7 cellular contexts compared by ENCODE assay signal in the genomic region with DNA sequence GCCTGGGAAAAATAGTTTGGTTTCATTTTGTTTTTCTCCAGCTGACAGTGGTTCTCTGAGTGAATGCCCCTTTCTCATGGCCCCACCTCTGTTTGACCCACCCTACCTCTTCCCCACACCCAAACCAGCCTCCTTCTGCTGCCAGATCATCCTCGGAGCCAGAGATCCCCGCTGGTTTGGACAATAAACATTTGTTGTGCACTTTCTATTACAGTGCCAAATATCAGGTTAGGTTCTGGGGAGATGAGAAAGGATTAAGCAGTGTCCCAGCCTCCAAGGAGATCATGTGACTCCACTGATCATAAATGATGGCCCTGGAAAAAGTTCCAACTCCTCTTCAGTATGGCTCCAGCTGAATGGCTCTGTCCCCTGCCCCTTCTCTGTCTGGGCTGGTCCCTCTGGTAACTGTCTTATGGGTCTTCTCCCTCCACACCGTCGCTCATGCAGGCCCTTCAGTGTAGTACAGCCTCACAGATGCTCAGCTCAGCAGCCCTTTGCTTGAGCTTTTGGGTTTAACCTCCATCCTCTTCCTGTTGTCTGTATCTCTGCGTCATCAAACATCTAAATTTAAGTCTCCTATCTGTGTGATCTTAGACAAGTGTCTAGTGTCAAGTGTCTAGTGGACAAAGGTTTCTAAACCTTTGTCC. TPM values are rescaled to one million over a fixed set of nuclear protein-coding genes. Genes with fewer than 3 reads are reported as not detected.
DNase-seq lines count a peak whose midpoint lies in the region; ATAC-seq and TF ChIP-seq lines count a peak whose summit lies in the region.

No MANE protein-coding gene starts in this region.

- H3K36me3 Mint-ChIP-seq in IgD-negative memory B cell (peaks cover 3% of the 10 kb centered on the region), H9 (ENCODE audit: insufficient read depth in 1 of 3, low read depth in 3 of 3) (0 out of 7 replicates have a peak, but pooled peaks cover 0 to 4% (median 0%) of the 10 kb centered on the region in 3 experiments)

- TF ChIP-seq POLR2A in suprapubic skin (IDR thresholded peaks at IDR 0.05) = no peak

- no peak overlapping the region for H3K9ac ChIP-seq in H9 (ENCODE audit: extremely low read depth, insufficient read length, low read length)

- no peak overlapping the region for H4K8ac ChIP-seq in H9 (replicated peaks; ENCODE audit: insufficient read length, low read depth, low read length)

- H3K23me2 ChIP-seq in H9 (ENCODE audit: insufficient read length, low read depth, low read length, poor library complexity, severe bottlenecking) = no peaks in the 10 kb centered on the region

- H3K4me3 Mint-ChIP-seq in IgD-negative memory B cell (peak overlapping the region; percentile 57 to 96 (median 79)), H9 (no peak overlapping the region)

- H3T11ph ChIP-seq in H9 (ENCODE audit: low read length) = no peak overlapping the region

- no peaks in the 10 kb centered on the region for H3K9me3 ChIP-seq in right cardiac atrium (ENCODE audit: control insufficient read depth, low read length)
- no peaks in the 10 kb centered on the region for H3K9me3 ChIP-seq in suprapubic skin
- no peaks in the 10 kb centered on the region for H3K9me3 ChIP-seq in SJCRH30 (replicated peaks)
- no peaks in the 10 kb centered on the region for H3K9me3 ChIP-seq in H9 (ENCODE audit: control insufficient read depth, low read depth, low read length)

- peak overlapping the region; percentile 60 for H3K27ac ChIP-seq in right cardiac atrium (ENCODE audit: low read length)
- H3K27ac ChIP-seq in suprapubic skin = peak overlapping the region; percentile 67
- H3K27ac ChIP-seq in SJCRH30 = no peak overlapping the region
- H3K27ac ChIP-seq in H9 (ENCODE audit: insufficient read length, low read depth, low read length) = no peak overlapping the region

- WGBS in right cardiac atrium = 52% methylated on average over 5 of the region's 5 CpGs
- 69% methylated on average over 5 of the region's 5 CpGs for WGBS in suprapubic skin
- no CpG with 5 or more reads among the region's 5 CpGs for WGBS in H9 (ENCODE audit: extremely low coverage, insufficient read length, low lambda C conversion rate)

- H3K27me3 ChIP-seq in right cardiac atrium (ENCODE audit: control insufficient read depth, insufficient read depth) (no peaks in the 10 kb centered on the region), suprapubic skin (no peaks in the 10 kb centered on the region), SJCRH30 (no peaks in the 10 kb centered on the region), H9 (ENCODE audit: insufficient read depth, low read length) (no peaks in the 10 kb centered on the region)

- intact Hi-C loops in right cardiac atrium (cut with DNase I) = loop anchor here in 2 of 4 donors (5.0 to 10.0 kb wide), 4 partner anchors 46 to 196 kb away; partner anchors contain the start of gene SERPINB9 (in 1 of the 2)

- no peak overlapping the region for H3K18ac ChIP-seq in H9 (ENCODE audit: insufficient read length, low read depth, low read length)

- H3K79me1 ChIP-seq in H9 (ENCODE audit: insufficient read depth, low read depth, low read length, poor library complexity, severe bottlenecking) = no peaks in the 10 kb centered on the region

- H3K4me3 ChIP-seq in right cardiac atrium (ENCODE audit: low read length) (no peak overlapping the region), suprapubic skin (peak overlapping the region; percentile 19), SJCRH30 (no peak overlapping the region)

- H4K20me1 ChIP-seq in H9 (ENCODE audit: control insufficient read depth, insufficient read depth, insufficient read length) = no peaks in the 10 kb centered on the region

- H4K5ac ChIP-seq in H9 (ENCODE audit: insufficient read length, low read depth, low read length) = no peak overlapping the region

- H3K79me2 ChIP-seq in H9 (ENCODE audit: insufficient read depth, low read length) = no peaks in the 10 kb centered on the region

- no peak overlapping the region for H2AFZ ChIP-seq in H9 (ENCODE audit: low read length)

- H3K4me2 ChIP-seq in H9 (ENCODE audit: insufficient read depth, insufficient read length, low read length) = no peak overlapping the region

- no peaks in the 10 kb centered on the region for H3K36me3 ChIP-seq in suprapubic skin
- H3K36me3 ChIP-seq in SJCRH30 = no peaks in the 10 kb centered on the region

- H4K91ac ChIP-seq in H9 (ENCODE audit: insufficient read length, low read depth, low read length) = no peak overlapping the region

- ATAC-seq in right cardiac atrium = peak in 1 of 2 donors; percentile 7
- ATAC-seq in GM21825 (IDR thresholded peaks at IDR 0.05; ENCODE audit: unreplicated experiment) = no peak

- H3K23ac ChIP-seq in H9 (ENCODE audit: insufficient read length, low read depth, low read length) = no peak overlapping the region

- H2BK5ac ChIP-seq in H9 (ENCODE audit: insufficient read length, low read length) = no peak overlapping the region

- peaks cover 3% of the 10 kb centered on the region for H3K27me3 Mint-ChIP-seq in IgD-negative memory B cell
- no peaks in the 10 kb centered on the region for H3K27me3 Mint-ChIP-seq in H9 (ENCODE audit: low read depth)

- H2BK120ac ChIP-seq in H9 (ENCODE audit: low read depth, low read length, poor library complexity, severe bottlenecking) = no peak overlapping the region

- no peak overlapping the region for H3K56ac ChIP-seq in H9 (ENCODE audit: insufficient read length, low read depth, low read length)

- peak; percentile 72 for DNase-seq in activated T-cell treated with anti-CD3 and anti-CD28 coated beads, Interleukin-2, amount 50 U/mL, for 1 hour
- DNase-seq in right cardiac atrium = no peak
- no peak for DNase-seq in suprapubic skin (ENCODE audit: low spot score in 2 of 2)
- no peak for DNase-seq in SJCRH30
- no peak for DNase-seq in H9

- TF ChIP-seq EP300 in suprapubic skin (IDR thresholded peaks at IDR 0.05) = no peak

- no peak overlapping the region for H2BK15ac ChIP-seq in H9 (ENCODE audit: low read depth, low read length)

- TF ChIP-seq CTCF in suprapubic skin (IDR thresholded peaks at IDR 0.05) (no peak), H9 (conservative IDR thresholded peaks at IDR 0.05) (no peak)

- peaks cover 52 to 80% (median 68%) of the 10 kb centered on the region in 3 donors for H3K4me1 Mint-ChIP-seq in IgD-negative memory B cell
- peaks cover 47 to 51% of the 10 kb centered on the region in 2 experiments for H3K4me1 Mint-ChIP-seq in H9

- no peak overlapping the region for H2BK12ac ChIP-seq in H9 (ENCODE audit: insufficient read length, low read depth, low read length)

- H2BK20ac ChIP-seq in H9 (ENCODE audit: low read depth, low read length, poor library complexity, severe bottlenecking) = no peak overlapping the region

- H3K27ac Mint-ChIP-seq in IgD-negative memory B cell (peak overlapping the region; percentile 86 to 98 (median 94)), H9 (peak overlapping the region in 1 of 3 experiments; percentile 24; a peak in 3 of 7 replicates)

- H3K14ac ChIP-seq in H9 (ENCODE audit: insufficient read depth, low read length) = no peak overlapping the region

- H2AK5ac ChIP-seq in H9 (ENCODE audit: insufficient read length, low read length) = no peak overlapping the region

- H3K9me3 Mint-ChIP-seq in IgD-negative memory B cell = no peaks in the 10 kb centered on the region
- H3K9me3 Mint-ChIP-seq in H9 = no peaks in the 10 kb centered on the region; a peak in 2 of 5 replicates

- no peak overlapping the region for H3K4ac ChIP-seq in H9 (ENCODE audit: low read depth, low read length)

- peaks cover 13% of the 10 kb centered on the region for H3K4me1 ChIP-seq in right cardiac atrium (ENCODE audit: control insufficient read depth, insufficient read depth, low read length)
- peaks cover 23% of the 10 kb centered on the region for H3K4me1 ChIP-seq in suprapubic skin
- H3K4me1 ChIP-seq in SJCRH30 = peaks cover 26% of the 10 kb centered on the region
- peaks cover 14% of the 10 kb centered on the region for H3K4me1 ChIP-seq in H9 (ENCODE audit: insufficient read depth, low read length)

RNA-seq across cellular contexts. Expression of gene SERPINB1, which starts 17.1 kb away (rescaled TPM):
- polyA plus RNA-seq in IgD-negative memory B cell (85.6 TPM), right cardiac atrium (23.6 TPM)
- total RNA-seq in right cardiac atrium (10 to 100 TPM; 27.3 to 42.1 (median 32.7) TPM), suprapubic skin (10 to 100 TPM; 11.8 to 20.6 (median 16.9) TPM), H9 (2021) (18.4 and 20.5 TPM in 2 replicates)
- total RNA-seq in SJCRH30 (2014; rRNA removed; shearing (Covaris generic)) = 2.3 TPM in 2 replicates

RNA-seq across cellular contexts. Expression of gene SERPINB9, which starts 44.3 kb away (rescaled TPM):
- polyA plus RNA-seq in IgD-negative memory B cell = 20.1 TPM
- total RNA-seq in right cardiac atrium = 10 to 100 TPM in 1 of 4 donors, 1 to 10 TPM in 3; 6.8 to 15.8 (median 8.6) TPM
- polyA plus RNA-seq in right cardiac atrium = 3.5 TPM
- total RNA-seq in suprapubic skin = 1 to 10 TPM; 1.0 to 4.0 (median 2.5) TPM
- total RNA-seq in SJCRH30 (2014; rRNA removed; shearing (Covaris generic)) = 0.81 and 0.89 TPM in 2 replicates
- total RNA-seq in H9 (2021) = 382 and 390 TPM in 2 replicates

Comparison
In these comparisons a context has a peak if more than half of its experiments do, and no peak if none do; other contexts are left out.
1. H3K4me3 Mint-ChIP-seq: peak in IgD-negative memory B cell (4 of 4); none in H9 (0 of 2).
2. H3K27ac ChIP-seq: peak in right cardiac atrium (single experiment) and suprapubic skin (single experiment); none in SJCRH30 (single experiment) and H9 (single experiment).
3. RNA of gene SERPINB9, which starts 44.3 kb away (total RNA-seq): 382 to 390 TPM in H9; 6.8 to 15.8 TPM in right cardiac atrium, 1.0 to 4.0 TPM in suprapubic skin and 0.81 to 0.89 TPM in SJCRH30; every median in the first group is over 10 times any median in the second.